Comparison of ENCODE assay signal across 1 cellular context in the genomic region with DNA sequence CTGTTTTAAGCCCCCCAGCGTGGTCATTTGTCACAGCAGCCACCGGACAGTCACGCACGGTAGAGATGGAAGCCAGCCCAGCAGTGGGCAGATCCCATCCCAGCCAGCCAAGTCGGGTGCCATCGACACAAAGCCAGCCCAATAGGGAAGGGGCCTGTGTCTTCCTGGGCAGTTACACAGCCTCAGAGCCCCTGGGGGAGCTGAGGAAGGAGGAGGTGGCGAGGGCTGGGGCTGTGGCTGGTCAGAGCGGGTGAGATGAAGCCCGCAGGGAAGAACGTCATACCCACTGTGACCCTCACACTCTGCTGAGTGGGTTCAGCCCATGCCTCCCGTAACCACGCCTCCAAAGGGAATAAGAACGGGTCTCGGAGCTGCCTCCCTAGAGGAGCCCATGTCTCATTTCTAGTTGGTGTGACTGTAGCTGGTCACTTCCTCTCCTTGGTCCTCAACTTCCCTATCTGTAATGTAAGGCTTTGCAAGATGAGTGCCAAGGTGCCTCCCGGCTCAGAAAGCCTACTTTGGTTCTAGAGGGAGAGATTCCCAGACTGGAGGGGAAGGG.
TF ChIP-seq lines count a peak whose summit lies in the region.

No MANE protein-coding gene starts in this region.

TF ChIP-seq in GM23338, 12 proteins besides CTCF, POLR2A, EP300 and RAD21 (continued from another document):
- TF ChIP-seq NANOG (IDR thresholded peaks at IDR 0.05; ENCODE audit: borderline replicate concordance) = no peak
- no peak for TF ChIP-seq POLR2AphosphoS5 (IDR thresholded peaks at IDR 0.05; ENCODE audit: low read depth)
- no peak for TF ChIP-seq ZNF331 (CRISPR knock-in tag; IDR thresholded peaks at IDR 0.05; ENCODE audit: low read depth)
- TF ChIP-seq ZNF114 (CRISPR knock-in tag; IDR thresholded peaks at IDR 0.05) = no peak
- TF ChIP-seq CREB1 (CRISPR knock-in tag; IDR thresholded peaks at IDR 0.05; ENCODE audit: low read depth) = no peak
- no peak for TF ChIP-seq JUNB (IDR thresholded peaks at IDR 0.05; ENCODE audit: unreplicated experiment)
- TF ChIP-seq, protein P1, sequence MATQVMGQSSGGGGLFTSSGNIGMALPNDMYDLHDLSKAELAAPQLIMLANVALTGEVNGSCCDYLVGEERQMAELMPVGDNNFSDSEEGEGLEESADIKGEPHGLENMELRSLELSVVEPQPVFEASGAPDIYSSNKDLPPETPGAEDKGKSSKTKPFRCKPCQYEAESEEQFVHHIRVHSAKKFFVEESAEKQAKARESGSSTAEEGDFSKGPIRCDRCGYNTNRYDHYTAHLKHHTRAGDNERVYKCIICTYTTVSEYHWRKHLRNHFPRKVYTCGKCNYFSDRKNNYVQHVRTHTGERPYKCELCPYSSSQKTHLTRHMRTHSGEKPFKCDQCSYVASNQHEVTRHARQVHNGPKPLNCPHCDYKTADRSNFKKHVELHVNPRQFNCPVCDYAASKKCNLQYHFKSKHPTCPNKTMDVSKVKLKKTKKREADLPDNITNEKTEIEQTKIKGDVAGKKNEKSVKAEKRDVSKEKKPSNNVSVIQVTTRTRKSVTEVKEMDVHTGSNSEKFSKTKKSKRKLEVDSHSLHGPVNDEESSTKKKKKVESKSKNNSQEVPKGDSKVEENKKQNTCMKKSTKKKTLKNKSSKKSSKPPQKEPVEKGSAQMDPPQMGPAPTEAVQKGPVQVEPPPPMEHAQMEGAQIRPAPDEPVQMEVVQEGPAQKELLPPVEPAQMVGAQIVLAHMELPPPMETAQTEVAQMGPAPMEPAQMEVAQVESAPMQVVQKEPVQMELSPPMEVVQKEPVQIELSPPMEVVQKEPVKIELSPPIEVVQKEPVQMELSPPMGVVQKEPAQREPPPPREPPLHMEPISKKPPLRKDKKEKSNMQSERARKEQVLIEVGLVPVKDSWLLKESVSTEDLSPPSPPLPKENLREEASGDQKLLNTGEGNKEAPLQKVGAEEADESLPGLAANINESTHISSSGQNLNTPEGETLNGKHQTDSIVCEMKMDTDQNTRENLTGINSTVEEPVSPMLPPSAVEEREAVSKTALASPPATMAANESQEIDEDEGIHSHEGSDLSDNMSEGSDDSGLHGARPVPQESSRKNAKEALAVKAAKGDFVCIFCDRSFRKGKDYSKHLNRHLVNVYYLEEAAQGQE (IDR thresholded peaks at IDR 0.05; ENCODE audit: unreplicated experiment) = no peak
- TF ChIP-seq STAT1 (IDR thresholded peaks at IDR 0.05; ENCODE audit: unreplicated experiment) = no peak
- TF ChIP-seq, protein P2, sequence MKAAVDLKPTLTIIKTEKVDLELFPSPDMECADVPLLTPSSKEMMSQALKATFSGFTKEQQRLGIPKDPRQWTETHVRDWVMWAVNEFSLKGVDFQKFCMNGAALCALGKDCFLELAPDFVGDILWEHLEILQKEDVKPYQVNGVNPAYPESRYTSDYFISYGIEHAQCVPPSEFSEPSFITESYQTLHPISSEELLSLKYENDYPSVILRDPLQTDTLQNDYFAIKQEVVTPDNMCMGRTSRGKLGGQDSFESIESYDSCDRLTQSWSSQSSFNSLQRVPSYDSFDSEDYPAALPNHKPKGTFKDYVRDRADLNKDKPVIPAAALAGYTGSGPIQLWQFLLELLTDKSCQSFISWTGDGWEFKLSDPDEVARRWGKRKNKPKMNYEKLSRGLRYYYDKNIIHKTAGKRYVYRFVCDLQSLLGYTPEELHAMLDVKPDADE (IDR thresholded peaks at IDR 0.05) = no peak
- TF ChIP-seq, protein P3, sequence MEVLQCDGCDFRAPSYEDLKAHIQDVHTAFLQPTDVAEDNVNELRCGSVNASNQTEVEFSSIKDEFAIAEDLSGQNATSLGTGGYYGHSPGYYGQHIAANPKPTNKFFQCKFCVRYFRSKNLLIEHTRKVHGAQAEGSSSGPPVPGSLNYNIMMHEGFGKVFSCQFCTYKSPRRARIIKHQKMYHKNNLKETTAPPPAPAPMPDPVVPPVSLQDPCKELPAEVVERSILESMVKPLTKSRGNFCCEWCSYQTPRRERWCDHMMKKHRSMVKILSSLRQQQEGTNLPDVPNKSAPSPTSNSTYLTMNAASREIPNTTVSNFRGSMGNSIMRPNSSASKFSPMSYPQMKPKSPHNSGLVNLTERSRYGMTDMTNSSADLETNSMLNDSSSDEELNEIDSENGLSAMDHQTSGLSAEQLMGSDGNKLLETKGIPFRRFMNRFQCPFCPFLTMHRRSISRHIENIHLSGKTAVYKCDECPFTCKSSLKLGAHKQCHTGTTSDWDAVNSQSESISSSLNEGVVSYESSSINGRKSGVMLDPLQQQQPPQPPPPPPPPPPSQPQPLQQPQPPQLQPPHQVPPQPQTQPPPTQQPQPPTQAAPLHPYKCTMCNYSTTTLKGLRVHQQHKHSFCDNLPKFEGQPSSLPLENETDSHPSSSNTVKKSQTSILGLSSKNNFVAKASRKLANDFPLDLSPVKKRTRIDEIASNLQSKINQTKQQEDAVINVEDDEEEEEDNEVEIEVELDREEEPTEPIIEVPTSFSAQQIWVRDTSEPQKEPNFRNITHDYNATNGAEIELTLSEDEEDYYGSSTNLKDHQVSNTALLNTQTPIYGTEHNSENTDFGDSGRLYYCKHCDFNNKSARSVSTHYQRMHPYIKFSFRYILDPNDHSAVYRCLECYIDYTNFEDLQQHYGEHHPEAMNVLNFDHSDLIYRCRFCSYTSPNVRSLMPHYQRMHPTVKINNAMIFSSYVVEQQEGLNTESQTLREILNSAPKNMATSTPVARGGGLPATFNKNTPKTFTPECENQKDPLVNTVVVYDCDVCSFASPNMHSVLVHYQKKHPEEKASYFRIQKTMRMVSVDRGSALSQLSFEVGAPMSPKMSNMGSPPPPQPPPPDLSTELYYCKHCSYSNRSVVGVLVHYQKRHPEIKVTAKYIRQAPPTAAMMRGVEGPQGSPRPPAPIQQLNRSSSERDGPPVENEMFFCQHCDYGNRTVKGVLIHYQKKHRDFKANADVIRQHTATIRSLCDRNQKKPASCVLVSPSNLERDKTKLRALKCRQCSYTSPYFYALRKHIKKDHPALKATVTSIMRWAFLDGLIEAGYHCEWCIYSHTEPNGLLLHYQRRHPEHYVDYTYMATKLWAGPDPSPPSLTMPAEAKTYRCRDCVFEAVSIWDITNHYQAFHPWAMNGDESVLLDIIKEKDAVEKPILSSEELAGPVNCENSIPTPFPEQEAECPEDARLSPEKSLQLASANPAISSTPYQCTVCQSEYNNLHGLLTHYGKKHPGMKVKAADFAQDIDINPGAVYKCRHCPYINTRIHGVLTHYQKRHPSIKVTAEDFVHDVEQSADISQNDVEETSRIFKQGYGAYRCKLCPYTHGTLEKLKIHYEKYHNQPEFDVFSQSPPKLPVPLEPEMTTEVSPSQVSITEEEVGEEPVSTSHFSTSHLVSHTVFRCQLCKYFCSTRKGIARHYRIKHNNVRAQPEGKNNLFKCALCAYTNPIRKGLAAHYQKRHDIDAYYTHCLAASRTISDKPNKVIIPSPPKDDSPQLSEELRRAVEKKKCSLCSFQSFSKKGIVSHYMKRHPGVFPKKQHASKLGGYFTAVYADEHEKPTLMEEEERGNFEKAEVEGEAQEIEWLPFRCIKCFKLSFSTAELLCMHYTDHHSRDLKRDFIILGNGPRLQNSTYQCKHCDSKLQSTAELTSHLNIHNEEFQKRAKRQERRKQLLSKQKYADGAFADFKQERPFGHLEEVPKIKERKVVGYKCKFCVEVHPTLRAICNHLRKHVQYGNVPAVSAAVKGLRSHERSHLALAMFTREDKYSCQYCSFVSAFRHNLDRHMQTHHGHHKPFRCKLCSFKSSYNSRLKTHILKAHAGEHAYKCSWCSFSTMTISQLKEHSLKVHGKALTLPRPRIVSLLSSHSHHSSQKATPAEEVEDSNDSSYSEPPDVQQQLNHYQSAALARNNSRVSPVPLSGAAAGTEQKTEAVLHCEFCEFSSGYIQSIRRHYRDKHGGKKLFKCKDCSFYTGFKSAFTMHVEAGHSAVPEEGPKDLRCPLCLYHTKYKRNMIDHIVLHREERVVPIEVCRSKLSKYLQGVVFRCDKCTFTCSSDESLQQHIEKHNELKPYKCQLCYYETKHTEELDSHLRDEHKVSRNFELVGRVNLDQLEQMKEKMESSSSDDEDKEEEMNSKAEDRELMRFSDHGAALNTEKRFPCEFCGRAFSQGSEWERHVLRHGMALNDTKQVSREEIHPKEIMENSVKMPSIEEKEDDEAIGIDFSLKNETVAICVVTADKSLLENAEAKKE (CRISPR knock-in tag; IDR thresholded peaks at IDR 0.05) = no peak
